Comparison of ENCODE assay signal across 21 cellular contexts in genomic region chr9:132873403-132873802, GRCh38. TPM values are rescaled to one million over a fixed set of nuclear protein-coding genes. Genes with fewer than 3 reads are reported as not detected.
DNase-seq lines count a peak whose midpoint lies in the region; ATAC-seq and TF ChIP-seq lines count a peak whose summit lies in the region.
"Had no signal": no experiment of that assay in that cellular context is flagged by ENCODE, and none has a peak within 500 bp of the region (broad histone marks: within the 10 kb centered on the region; RNA-seq: fewer than 3 reads in every experiment).

No MANE protein-coding gene starts in this region.

- H3K27ac Mint-ChIP-seq in activated T-cell treated with anti-CD3 and anti-CD28 coated beads, Interleukin-2, amount 50 U/mL, for 72 hours, result peak overlapping the region; percentile 41
- H3K27ac Mint-ChIP-seq in activated CD8-positive, alpha-beta T cell treated with anti-CD3 and anti-CD28 coated beads, Interleukin-2, amount 10 ng/mL, durations not matched to agents 7 days and 5 days, result peak overlapping the region; percentile 45
- peak overlapping the region in 1 of 2 donors; percentile 41 for H3K27ac Mint-ChIP-seq in natural killer cell
- H3K27ac Mint-ChIP-seq: brain had no signal

- CTCF ChIA-PET in activated CD8-positive, alpha-beta T cell treated with anti-CD3 and anti-CD28 coated beads, Interleukin-2, amount 10 ng/mL, durations not matched to agents 7 days and 5 days (lab: Charles Lee), result interaction anchor here (0.9 to 1.8 kb wide), 3 partner anchors 25 to 29 kb away, joined by 3 to 9 read pairs (median 5); no protein-coding TSS in a partner anchor

- no peak for TF ChIP-seq EP300 in sigmoid colon (IDR thresholded peaks at IDR 0.05)

- H3K27ac ChIP-seq in lower lobe of right lung (no peak overlapping the region), sigmoid colon (no peak overlapping the region)
- H3K27ac ChIP-seq: coronary artery, heart left ventricle, left ventricle myocardium inferior, thoracic aorta had no signal

- no peaks in the 10 kb centered on the region for H3K36me3 Mint-ChIP-seq in activated T-cell treated with anti-CD3 and anti-CD28 coated beads, Interleukin-2, amount 50 U/mL, for 72 hours (ENCODE audit: insufficient read depth in 2 of 2)
- no peaks in the 10 kb centered on the region for H3K36me3 Mint-ChIP-seq in activated CD8-positive, alpha-beta T cell treated with anti-CD3 and anti-CD28 coated beads, Interleukin-2, amount 10 ng/mL, durations not matched to agents 7 days and 5 days (ENCODE audit: low read depth)
- no peaks in the 10 kb centered on the region for H3K36me3 Mint-ChIP-seq in natural killer cell
- H3K36me3 Mint-ChIP-seq: brain had no signal

- H3K27me3 ChIP-seq in lower lobe of right lung (ENCODE audit: low read depth), result no peaks in the 10 kb centered on the region
- H3K27me3 ChIP-seq in sigmoid colon, result no peaks in the 10 kb centered on the region
- H3K27me3 ChIP-seq: heart left ventricle had no signal

- H3K4me3 Mint-ChIP-seq in activated T-cell treated with anti-CD3 and anti-CD28 coated beads, Interleukin-2, amount 50 U/mL, for 72 hours, result peak overlapping the region; percentile 45 to 48
- H3K4me3 Mint-ChIP-seq in activated CD8-positive, alpha-beta T cell treated with anti-CD3 and anti-CD28 coated beads, Interleukin-2, amount 10 ng/mL, durations not matched to agents 7 days and 5 days, result no peak overlapping the region
- peak overlapping the region; percentile 32 for H3K4me3 Mint-ChIP-seq in natural killer cell

- WGBS in sigmoid colon, 2 donors, result 70 to 84% methylated on average over 7 of the region's 7 CpGs

- no peaks in the 10 kb centered on the region for H3K36me3 ChIP-seq in lower lobe of right lung
- H3K36me3 ChIP-seq in sigmoid colon, result no peaks in the 10 kb centered on the region
- H3K36me3 ChIP-seq: heart left ventricle, left ventricle myocardium inferior, thoracic aorta had no signal

- H3K9me3 ChIP-seq in lower lobe of right lung (no peaks in the 10 kb centered on the region), sigmoid colon (no peaks in the 10 kb centered on the region)
- H3K9me3 ChIP-seq: heart left ventricle, left ventricle myocardium inferior, mucosa of descending colon, thoracic aorta had no signal

- peaks cover 7% of the 10 kb centered on the region for H3K4me1 Mint-ChIP-seq in activated T-cell treated with anti-CD3 and anti-CD28 coated beads, Interleukin-2, amount 50 U/mL, for 72 hours (ENCODE audit: low read depth)
- H3K4me1 Mint-ChIP-seq in activated CD8-positive, alpha-beta T cell treated with anti-CD3 and anti-CD28 coated beads, Interleukin-2, amount 10 ng/mL, durations not matched to agents 7 days and 5 days (ENCODE audit: low read depth), result peaks cover 10% of the 10 kb centered on the region
- peaks cover 5 to 6% of the 10 kb centered on the region in 2 donors for H3K4me1 Mint-ChIP-seq in natural killer cell
- H3K4me1 Mint-ChIP-seq: brain had no signal

- no peak for DNase-seq in activated T-cell treated with anti-CD3 and anti-CD28 coated beads, Interleukin-2, amount 50 U/mL, for 72 hours
- no peak for DNase-seq in activated T-cell treated with anti-CD3 and anti-CD28 coated beads, Interleukin-2, amount 50 U/mL, for 48 hours
- DNase-seq in GM20000 (ENCODE audit: low spot score) (peak; percentile 47), natural killer cell (no peak), lower lobe of right lung (no peak), ecto neural progenitor cell (ENCODE audit: low spot score) (no peak), sigmoid colon (no peak)
- no peak for DNase-seq in activated CD8-positive, alpha-beta T cell treated with anti-CD3 and anti-CD28 coated beads, Interleukin-2, amount 10 ng/mL, durations not matched to agents 7 days and 5 days
- DNase-seq: activated CD8-positive, alpha-beta memory T cell treated with anti-CD3 and anti-CD28 coated beads for 24 hours; activated gamma-delta T cell treated with Interleukin-2 at 50 U/mL for 16 hours; heart left ventricle; left ventricle myocardium inferior; NCI-H1092 treated with DMSO at 0.1 percent for 48 hours; NCI-H2081 treated with DMSO at 0.1 percent for 48 hours; NCI-H510A treated with DMSO at 0.1 percent for 48 hours; small intestine had no signal

- H3K4me3 ChIP-seq in lower lobe of right lung, result no peak overlapping the region
- H3K4me3 ChIP-seq in sigmoid colon, result no peak overlapping the region
- H3K4me3 ChIP-seq: coronary artery, left ventricle myocardium inferior, mucosa of descending colon, thoracic aorta had no signal

- POLR2A ChIA-PET in activated CD8-positive, alpha-beta T cell treated with anti-CD3 and anti-CD28 coated beads, Interleukin-2, amount 10 ng/mL, durations not matched to agents 7 days and 5 days (lab: Charles Lee), result no interaction called here

- TF ChIP-seq CTCF in GM20000 (IDR thresholded peaks at IDR 0.05; ENCODE audit: extremely low read depth, missing control alignments) (no peak), natural killer cell (IDR thresholded peaks at IDR 0.05) (no peak), lower lobe of right lung (IDR thresholded peaks at IDR 0.05) (no peak), sigmoid colon (IDR thresholded peaks at IDR 0.05) (no peak)

- H3K27me3 Mint-ChIP-seq in activated T-cell treated with anti-CD3 and anti-CD28 coated beads, Interleukin-2, amount 50 U/mL, for 72 hours (ENCODE audit: low read depth), result peaks cover 6% of the 10 kb centered on the region
- H3K27me3 Mint-ChIP-seq in activated CD8-positive, alpha-beta T cell treated with anti-CD3 and anti-CD28 coated beads, Interleukin-2, amount 10 ng/mL, durations not matched to agents 7 days and 5 days (ENCODE audit: low read depth), result peaks cover 5% of the 10 kb centered on the region
- H3K27me3 Mint-ChIP-seq in natural killer cell (ENCODE audit: low read depth in 2 of 2), result peaks cover 0 to 6% of the 10 kb centered on the region in 2 donors

- peaks cover 7% of the 10 kb centered on the region for H3K4me1 ChIP-seq in lower lobe of right lung
- H3K4me1 ChIP-seq in sigmoid colon, result peaks cover 0 to 33% (median 5%) of the 10 kb centered on the region in 4 donors

- no peak for TF ChIP-seq POLR2A in sigmoid colon (IDR thresholded peaks at IDR 0.05)

- H3K9me3 Mint-ChIP-seq in activated T-cell treated with anti-CD3 and anti-CD28 coated beads, Interleukin-2, amount 50 U/mL, for 72 hours, result no peaks in the 10 kb centered on the region
- H3K9me3 Mint-ChIP-seq in activated CD8-positive, alpha-beta T cell treated with anti-CD3 and anti-CD28 coated beads, Interleukin-2, amount 10 ng/mL, durations not matched to agents 7 days and 5 days (ENCODE audit: insufficient read depth), result no peaks in the 10 kb centered on the region
- no peaks in the 10 kb centered on the region for H3K9me3 Mint-ChIP-seq in natural killer cell

- peak; percentile 27 to 59 for ATAC-seq in activated T-cell treated with anti-CD3 and anti-CD28 coated beads, Interleukin-2, amount 50 U/mL, for 72 hours (replicated peaks in 1 of 2)
- ATAC-seq in activated CD8-positive, alpha-beta T cell treated with anti-CD3 and anti-CD28 coated beads, Interleukin-2, amount 10 ng/mL, durations not matched to agents 7 days and 5 days, result no peak
- ATAC-seq in natural killer cell, result peak in 1 of 3 donors; percentile 12
- no peak for ATAC-seq in lower lobe of right lung
- ATAC-seq: heart left ventricle, mucosa of descending colon had no signal

- intact Hi-C loops in natural killer cell (cut with micrococcal nuclease), result no loop called here
- intact Hi-C loops in lower lobe of right lung (cut with DNase I), result no loop called here
- intact Hi-C loops in sigmoid colon (cut with DNase I), result no loop called here

RNA-seq across cellular contexts. Expression of gene AK8, which starts 4.7 kb away (rescaled TPM):
- under 1 TPM; 0.24 to 0.63 TPM for total RNA-seq in activated T-cell treated with anti-CD3 and anti-CD28 coated beads, Interleukin-2, amount 50 U/mL, for 72 hours
- under 1 TPM in 1 of 2 experiments, not detected in 1; 0.39 TPM for total RNA-seq in activated CD8-positive, alpha-beta T cell treated with anti-CD3 and anti-CD28 coated beads, Interleukin-2, amount 10 ng/mL, durations not matched to agents 7 days and 5 days
- total RNA-seq in natural killer cell (under 1 TPM; 0.14 to 0.21 (median 0.18) TPM), lower lobe of right lung (6.1 TPM), sigmoid colon (1 to 10 TPM in 1 of 4 donors, under 1 TPM in 2, not detected in 1; 0.36 to 1.2 (median 0.81) TPM)
- polyA plus RNA-seq in sigmoid colon, result under 1 TPM in 1 of 3 donors, not detected in 2; 0.25 TPM
- total RNA-seq: LHCN-M2 had no signal
- polyA plus RNA-seq: heart left ventricle had no signal

RNA-seq across cellular contexts. Expression of gene SPACA9, which starts 5.3 kb away (rescaled TPM):
- 1 to 10 TPM; 5.2 to 5.8 TPM for total RNA-seq in activated T-cell treated with anti-CD3 and anti-CD28 coated beads, Interleukin-2, amount 50 U/mL, for 72 hours
- total RNA-seq in activated CD8-positive, alpha-beta T cell treated with anti-CD3 and anti-CD28 coated beads, Interleukin-2, amount 10 ng/mL, durations not matched to agents 7 days and 5 days, result 1 to 10 TPM; 6.0 to 7.7 TPM
- total RNA-seq in natural killer cell (1 to 10 TPM; 1.1 to 1.6 (median 1.4) TPM), lower lobe of right lung (13.9 TPM), sigmoid colon (10 to 100 TPM in 3 of 4 donors, 1 to 10 TPM in 1; 4.3 to 14.0 (median 11.7) TPM)
- polyA plus RNA-seq in sigmoid colon, result 1 to 10 TPM in 2 of 3 donors, under 1 TPM in 1; 0.69 to 2.1 (median 1.2) TPM

Comparison
In these comparisons a context has a peak if more than half of its experiments do, and no peak if none do; other contexts are left out.
1. ATAC-seq: peak in activated T-cell treated with anti-CD3 and anti-CD28 coated beads, Interleukin-2, amount 50 U/mL, for 72 hours (2 of 2); none in activated CD8-positive, alpha-beta T cell treated with anti-CD3 and anti-CD28 coated beads, Interleukin-2, amount 10 ng/mL, durations not matched to agents 7 days and 5 days (single experiment) and lower lobe of right lung (0 of 2).